ENCODE assay signal across 1 cellular context in the genomic region with DNA sequence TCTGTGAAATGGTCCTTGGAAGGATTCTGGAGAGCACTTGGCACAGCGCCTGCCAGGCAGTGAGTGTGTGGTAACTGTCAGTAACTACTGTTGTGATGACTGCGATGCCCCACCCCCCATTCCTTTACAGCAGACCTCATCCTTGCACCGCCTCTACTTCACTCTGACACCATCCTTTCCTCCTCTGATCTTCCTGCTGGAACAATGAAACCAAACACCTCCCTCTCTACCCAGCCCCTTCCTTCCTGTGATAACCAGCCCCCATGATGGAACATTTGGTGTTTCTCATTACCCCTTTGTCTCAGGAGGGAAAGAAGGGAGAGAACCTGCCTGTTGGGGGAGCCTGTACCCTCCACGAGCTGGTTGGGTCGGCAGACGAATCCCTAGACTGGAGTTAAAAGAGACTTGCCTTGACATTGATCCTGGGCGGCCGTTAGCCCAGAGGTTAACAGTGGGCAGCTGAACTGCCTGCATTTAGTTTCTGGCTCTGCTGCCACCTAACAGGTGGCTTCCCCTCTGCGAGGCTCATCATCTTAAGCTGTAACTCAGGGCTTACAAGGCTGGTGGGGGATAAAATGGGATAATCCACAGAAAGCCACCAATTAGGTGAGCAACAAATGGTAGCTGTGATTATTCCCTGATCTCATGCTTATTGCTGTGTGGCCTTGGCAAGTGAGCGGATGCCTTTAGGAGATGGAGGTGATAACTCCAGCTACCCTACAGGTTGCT.
TF ChIP-seq lines count a peak whose summit lies in the region.

No MANE protein-coding gene starts in this region.

TF ChIP-seq in HEK293, 187 proteins besides CTCF, POLR2A, EP300 and RAD21 (continued from another document):
- no peak for TF ChIP-seq ELK4 (IDR thresholded peaks at IDR 0.05; ENCODE audit: borderline replicate concordance, low read depth, low read length)
- TF ChIP-seq GLIS1 (tag by site-specific recombination; IDR thresholded peaks at IDR 0.05), result no peak
- peak; percentile 65 for TF ChIP-seq OSR2 (tag by site-specific recombination; IDR thresholded peaks at IDR 0.05)
- TF ChIP-seq ZNF629 (tag by site-specific recombination; IDR thresholded peaks at IDR 0.05), result 0 out of 2 replicates have a peak, but pooled peaks have one; percentile 24
- TF ChIP-seq ZBTB1 (tag by site-specific recombination; IDR thresholded peaks at IDR 0.05), result no peak
- 0 out of 2 replicates have a peak, but pooled peaks have one; percentile 24 for TF ChIP-seq ZNF660 (tag by site-specific recombination; IDR thresholded peaks at IDR 0.05)
- TF ChIP-seq ZNF561 (tag by site-specific recombination; IDR thresholded peaks at IDR 0.05; ENCODE audit: borderline replicate concordance), result no peak
- 0 out of 2 replicates have a peak, but pooled peaks have one; percentile 9 for TF ChIP-seq EGR2 (tag by site-specific recombination; IDR thresholded peaks at IDR 0.05; ENCODE audit: low read depth)
- no peak for TF ChIP-seq ZNF530 (tag by site-specific recombination; IDR thresholded peaks at IDR 0.05; ENCODE audit: low read depth)
- TF ChIP-seq ATF2 (tag by site-specific recombination; IDR thresholded peaks at IDR 0.05; ENCODE audit: low read depth), result 0 out of 2 replicates have a peak, but pooled peaks have one; percentile 21
- TF ChIP-seq ZNF664 (tag by site-specific recombination; IDR thresholded peaks at IDR 0.05), result no peak
- TF ChIP-seq PATZ1 (tag by site-specific recombination; IDR thresholded peaks at IDR 0.05), result 0 out of 2 replicates have a peak, but pooled peaks have one; percentile 37
- no peak for TF ChIP-seq ZNF580 (tag by site-specific recombination; IDR thresholded peaks at IDR 0.05)
- TF ChIP-seq ZNF555 (tag by site-specific recombination; conservative IDR thresholded peaks at IDR 0.05), result no peak
- 0 out of 2 replicates have a peak, but pooled peaks have one; percentile 13 for TF ChIP-seq ZNF692 (tag by site-specific recombination; IDR thresholded peaks at IDR 0.05)
- TF ChIP-seq ZNF112 (tag by site-specific recombination; IDR thresholded peaks at IDR 0.05), result no peak
- TF ChIP-seq ZBTB21 (tag by site-specific recombination; IDR thresholded peaks at IDR 0.05), result 0 out of 2 replicates have a peak, but pooled peaks have one; percentile 4
- TF ChIP-seq YY1 (tag by site-specific recombination; IDR thresholded peaks at IDR 0.05), result no peak
- TF ChIP-seq KLF9 (tag by site-specific recombination; IDR thresholded peaks at IDR 0.05; ENCODE audit: low read depth), result peak; percentile 28; the same call in 1 of the 2 replicates
- peak; percentile 47; the same call in 1 of the 2 replicates for TF ChIP-seq ZNF600 (tag by site-specific recombination; IDR thresholded peaks at IDR 0.05)
